Comparison of ENCODE assay signal across 1 cellular context in genomic region chr7:22717760-22718159, GRCh38.
TF ChIP-seq lines count a peak whose summit lies in the region.

No MANE protein-coding gene starts in this region.

TF ChIP-seq in SK-N-SH, 30 proteins besides CTCF, POLR2A, EP300 and RAD21 (continued from another document):
- TF ChIP-seq REST (IDR thresholded peaks at IDR 0.05; ENCODE audit: low read depth, low read length): no peak
- no peak for TF ChIP-seq YY1 (IDR thresholded peaks at IDR 0.05; ENCODE audit: low read depth)
- no peak for TF ChIP-seq FOXJ3 (CRISPR knock-in tag; IDR thresholded peaks at IDR 0.05)
- no peak for TF ChIP-seq USF2 (IDR thresholded peaks at IDR 0.05; ENCODE audit: borderline replicate concordance, low read depth, low read length)
- no peak for TF ChIP-seq SIN3A (IDR thresholded peaks at IDR 0.05; ENCODE audit: borderline replicate concordance, low read depth, low read length)
